10 cellular contexts compared by ENCODE assay signal in the genomic region with DNA sequence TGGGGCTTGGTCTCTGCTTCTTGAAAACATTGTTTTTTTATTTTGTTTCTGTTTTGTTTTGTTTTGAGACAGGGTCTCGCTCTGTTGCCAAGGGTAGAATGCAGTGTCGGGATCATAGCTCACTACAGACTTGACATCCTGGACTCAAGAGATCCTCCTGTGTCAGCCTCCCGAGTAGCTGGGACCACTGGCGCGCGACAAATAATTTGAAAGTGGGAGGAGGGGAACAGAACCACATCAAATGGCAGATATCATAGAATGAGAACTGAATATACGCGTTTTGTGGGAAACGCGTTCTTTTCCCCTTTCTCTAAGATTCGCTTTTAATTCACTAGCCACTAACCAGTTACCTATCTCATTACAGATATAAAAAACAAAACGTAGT. TPM values are rescaled to one million over a fixed set of nuclear protein-coding genes. Genes with fewer than 3 reads are reported as not detected.
DNase-seq lines count a peak whose midpoint lies in the region; ATAC-seq, FAIRE-seq and TF ChIP-seq lines count a peak whose summit lies in the region.
"Had no signal": no experiment of that assay in that cellular context is flagged by ENCODE, and none has a peak within 500 bp of the region (broad histone marks: within the 10 kb centered on the region; RNA-seq: fewer than 3 reads in every experiment).

No MANE protein-coding gene starts in this region.

- H3K9ac ChIP-seq in keratinocyte (ENCODE audit: control insufficient read depth, extremely low read depth, insufficient read depth, low read length): peak overlapping the region; percentile 78

- H3K4me1 Mint-ChIP-seq in activated CD4-positive, alpha-beta T cell treated with anti-CD3 and anti-CD28 coated beads, Interleukin-2, amount 10 ng/mL, durations not matched to agents 7 days and 5 days: peaks cover 35% of the 10 kb centered on the region
- H3K4me1 Mint-ChIP-seq in activated naive CD8-positive, alpha-beta T cell treated with anti-CD3 and anti-CD28 coated beads, Interleukin-2, amount 50 U/mL, for 24 hours: peaks cover 48% of the 10 kb centered on the region

- H3K36me3 Mint-ChIP-seq in activated CD4-positive, alpha-beta T cell treated with anti-CD3 and anti-CD28 coated beads, Interleukin-2, amount 10 ng/mL, durations not matched to agents 7 days and 5 days (ENCODE audit: low read depth): peaks cover 4% of the 10 kb centered on the region
- peaks cover 4% of the 10 kb centered on the region for H3K36me3 Mint-ChIP-seq in activated naive CD8-positive, alpha-beta T cell treated with anti-CD3 and anti-CD28 coated beads, Interleukin-2, amount 50 U/mL, for 24 hours (ENCODE audit: low read depth)

- POLR2A ChIA-PET in activated CD4-positive, alpha-beta T cell treated with anti-CD3 and anti-CD28 coated beads, Interleukin-2, amount 10 ng/mL, durations not matched to agents 7 days and 5 days (lab: Charles Lee): no interaction called here

- TF ChIP-seq CTCF in keratinocyte (optimal IDR thresholded peaks at IDR 0.05 in 1 of 3, IDR thresholded peaks at IDR 0.05 in 1 of 3, conservative IDR thresholded peaks at IDR 0.05 in 1 of 3; ENCODE audit: extremely low read depth in 1 of 3, insufficient read depth in 2 of 3, low read length in 3 of 3): no peak

- H2AFZ ChIP-seq in keratinocyte (ENCODE audit: control insufficient read depth, low read length): peak overlapping the region; percentile 96

- peak overlapping the region; percentile 87 for H3K4me3 Mint-ChIP-seq in activated CD4-positive, alpha-beta T cell treated with anti-CD3 and anti-CD28 coated beads, Interleukin-2, amount 10 ng/mL, durations not matched to agents 7 days and 5 days
- H3K4me3 Mint-ChIP-seq in activated naive CD8-positive, alpha-beta T cell treated with anti-CD3 and anti-CD28 coated beads, Interleukin-2, amount 50 U/mL, for 24 hours: peak overlapping the region; percentile 99

- no peaks in the 10 kb centered on the region for H3K27me3 ChIP-seq in keratinocyte (ENCODE audit: control insufficient read depth, extremely low read depth, insufficient read depth, low read length)

- CTCF ChIA-PET in activated CD4-positive, alpha-beta T cell treated with anti-CD3 and anti-CD28 coated beads, Interleukin-2, amount 10 ng/mL, durations not matched to agents 7 days and 5 days (lab: Charles Lee): interaction anchor here (0.8 to 4.1 kb wide), 23 partner anchors 8 to 227 kb away, joined by 3 to 19 read pairs (median 4); no protein-coding TSS in a partner anchor

- H3K9me1 ChIP-seq in keratinocyte (ENCODE audit: control insufficient read depth, extremely low read depth, insufficient read depth, low read length): no peaks in the 10 kb centered on the region

- FAIRE-seq in keratinocyte (lab: Jason Lieb, UNC): no peak
- FAIRE-seq: colon, G401.6 had no signal

- peaks cover 28% of the 10 kb centered on the region for H3K79me2 ChIP-seq in keratinocyte (ENCODE audit: control insufficient read depth, insufficient read depth, low read length)

- peak; percentile 4 for ATAC-seq in activated naive CD8-positive, alpha-beta T cell treated with anti-CD3 and anti-CD28 coated beads, Interleukin-2, amount 50 U/mL, for 24 hours
- no peak for ATAC-seq in GM21526 (IDR thresholded peaks at IDR 0.05; ENCODE audit: low FRiP score, unreplicated experiment)

- H3K9me3 Mint-ChIP-seq in activated CD4-positive, alpha-beta T cell treated with anti-CD3 and anti-CD28 coated beads, Interleukin-2, amount 10 ng/mL, durations not matched to agents 7 days and 5 days: no peaks in the 10 kb centered on the region
- no peaks in the 10 kb centered on the region for H3K9me3 Mint-ChIP-seq in activated naive CD8-positive, alpha-beta T cell treated with anti-CD3 and anti-CD28 coated beads, Interleukin-2, amount 50 U/mL, for 24 hours

- H3K9me3 ChIP-seq in keratinocyte (ENCODE audit: control insufficient read depth, low read depth, low read length): no peaks in the 10 kb centered on the region

- H3K27me3 Mint-ChIP-seq in activated CD4-positive, alpha-beta T cell treated with anti-CD3 and anti-CD28 coated beads, Interleukin-2, amount 10 ng/mL, durations not matched to agents 7 days and 5 days: peaks cover 25% of the 10 kb centered on the region
- H3K27me3 Mint-ChIP-seq in activated naive CD8-positive, alpha-beta T cell treated with anti-CD3 and anti-CD28 coated beads, Interleukin-2, amount 50 U/mL, for 24 hours: peaks cover 3% of the 10 kb centered on the region

- H3K4me2 ChIP-seq in keratinocyte (ENCODE audit: control insufficient read depth, extremely low read depth, insufficient read depth, low read depth, low read length): peak overlapping the region; percentile 88

- no peaks in the 10 kb centered on the region for H4K20me1 ChIP-seq in keratinocyte (ENCODE audit: control insufficient read depth, extremely low read depth, insufficient read depth, low read length)

- H3K27ac Mint-ChIP-seq in activated CD4-positive, alpha-beta T cell treated with anti-CD3 and anti-CD28 coated beads, Interleukin-2, amount 10 ng/mL, durations not matched to agents 7 days and 5 days: peak overlapping the region; percentile 97
- peak overlapping the region; percentile 89 for H3K27ac Mint-ChIP-seq in activated naive CD8-positive, alpha-beta T cell treated with anti-CD3 and anti-CD28 coated beads, Interleukin-2, amount 50 U/mL, for 24 hours

- peak overlapping the region; percentile 83 to 98 (median 93) for H3K4me3 ChIP-seq in keratinocyte (ENCODE audit: control insufficient read depth in 2 of 3, extremely low read depth in 1 of 3, insufficient read depth in 2 of 3, low read depth in 1 of 3, low read length in 3 of 3)

- H3K27ac ChIP-seq in keratinocyte (ENCODE audit: control insufficient read depth, insufficient read depth, low read length): peak overlapping the region; percentile 60
- H3K27ac ChIP-seq in substantia nigra (ENCODE audit: low read depth, low read length, poor library complexity, severe bottlenecking): peak overlapping the region; percentile 69

- dilution Hi-C loops in keratinocyte (cut with MboI; ENCODE audit: extremely low pct_ligation_motif_present, low sequenced_read_pairs): no loop called here

- H3K36me3 ChIP-seq in keratinocyte (ENCODE audit: control insufficient read depth in 2 of 2, extremely low read depth in 1 of 2, insufficient read depth in 2 of 2, low read length in 2 of 2): no peaks in the 10 kb centered on the region

- H3K4me1 ChIP-seq in keratinocyte (ENCODE audit: control insufficient read depth, extremely low read depth, insufficient read depth, low read length): peaks cover 31% of the 10 kb centered on the region

- DNase-seq in activated CD4-positive, alpha-beta T cell treated with anti-CD3 and anti-CD28 coated beads, Interleukin-2, amount 10 ng/mL, durations not matched to agents 7 days and 5 days: no peak
- no peak for DNase-seq in activated CD4-positive, alpha-beta T cell treated with anti-CD3 and anti-CD28 coated beads for 48 hours
- no peak for DNase-seq in activated naive CD8-positive, alpha-beta T cell treated with anti-CD3 and anti-CD28 coated beads, Interleukin-2, amount 50 U/mL, for 24 hours
- DNase-seq in keratinocyte (ENCODE audit: low read depth, low spot score) (no peak), substantia nigra (lab: John Stamatoyannopoulos, UW) (no peak), COLO668 (lab: John Stamatoyannopoulos, UW; ENCODE audit: unreplicated experiment) (no peak)
- no peak for DNase-seq in activated CD4-positive, alpha-beta T cell treated with anti-CD3 and anti-CD28 coated beads, Interleukin-2, amount 50 U/mL, for 1 hour

RNA-seq across cellular contexts. Expression of a gene that starts 0.6 kb away (rescaled TPM):
- 10 to 100 TPM; 80.4 to 88.0 TPM for total RNA-seq in activated CD4-positive, alpha-beta T cell treated with anti-CD3 and anti-CD28 coated beads, Interleukin-2, amount 10 ng/mL, durations not matched to agents 7 days and 5 days
- polyA plus RNA-seq in keratinocyte: 7.4 to 13.5 TPM (median 13.1 TPM) in 3 replicates
- polyA plus RNA-seq in keratinocyte (2011; ENCODE audit: low read depth): 5.2 TPM
- polyA plus RNA-seq in keratinocyte (2011; cell fraction: cytosol; rRNA removed): 3.2 and 4.3 TPM in 2 replicates
- polyA plus RNA-seq in keratinocyte (2011; cell fraction: nucleus; rRNA removed): 26.0 and 37.1 TPM in 2 replicates
- 8.0 and 9.4 TPM in 2 replicates for polyA plus RNA-seq in keratinocyte (2012; ENCODE audit: low replicate concordance)
- 11.5 to 62.8 TPM (median 50.2 TPM) in 3 replicates for polyA minus RNA-seq in keratinocyte
- 12.5 TPM for polyA minus RNA-seq in keratinocyte (2011; cell fraction: cytosol; rRNA and poly(A)+ RNA removed)
- polyA minus RNA-seq in keratinocyte (2011; cell fraction: nucleus; rRNA and poly(A)+ RNA removed): 115 and 184 TPM in 2 replicates

RNA-seq across cellular contexts. Expression of a gene that starts 5.9 kb away (rescaled TPM):
- not detected for total RNA-seq in activated CD4-positive, alpha-beta T cell treated with anti-CD3 and anti-CD28 coated beads, Interleukin-2, amount 10 ng/mL, durations not matched to agents 7 days and 5 days
- polyA plus RNA-seq in keratinocyte: not detected in 3 replicates
- polyA plus RNA-seq in keratinocyte (2011; ENCODE audit: low read depth): not detected
- not detected in 2 replicates for polyA plus RNA-seq in keratinocyte (2011; cell fraction: cytosol; rRNA removed)
- 0.04 TPM in 1 of 2 replicates, not detected in the other for polyA plus RNA-seq in keratinocyte (2011; cell fraction: nucleus; rRNA removed)
- polyA plus RNA-seq in keratinocyte (2012; ENCODE audit: low replicate concordance): not detected in 2 replicates
- polyA minus RNA-seq in keratinocyte: 0.06 TPM in 1 of 3 replicates, not detected in the others
- polyA minus RNA-seq in keratinocyte (2011; cell fraction: cytosol; rRNA and poly(A)+ RNA removed): not detected
- polyA minus RNA-seq in keratinocyte (2011; cell fraction: nucleus; rRNA and poly(A)+ RNA removed): not detected in 2 replicates
